Comparison of ENCODE assay signal across 31 cellular contexts in the genomic region with DNA sequence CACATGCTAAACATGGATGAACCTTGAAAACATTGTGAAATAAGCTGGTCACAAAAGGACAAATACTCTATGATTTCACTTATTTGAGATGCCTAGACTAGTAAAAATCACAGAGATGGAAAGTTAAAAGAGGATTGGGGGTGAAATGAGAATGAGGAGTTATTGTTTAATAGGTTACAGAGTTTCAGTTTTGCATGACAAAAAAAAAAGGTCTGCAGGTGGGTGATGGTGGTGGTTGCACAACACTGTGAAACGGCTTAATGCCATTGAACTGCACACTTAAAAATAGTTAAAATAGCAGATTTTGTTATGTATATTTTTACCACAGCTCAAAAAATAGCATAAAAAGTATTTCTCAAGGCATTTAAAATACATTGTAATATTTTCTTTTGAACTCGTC.
"Had no signal": no experiment of that assay in that cellular context is flagged by ENCODE, and none has a peak within 500 bp of the region (broad histone marks: within the 10 kb centered on the region; RNA-seq: fewer than 3 reads in every experiment).

No MANE protein-coding gene starts in this region.

- H3K4me1 ChIP-seq: adrenal gland, body of pancreas, esophagus muscularis mucosa, foreskin keratinocyte, gastrocnemius medialis, heart left ventricle had no signal

- H3K36me3 ChIP-seq: adrenal gland, esophagus muscularis mucosa, gastrocnemius medialis, heart left ventricle, WERI-Rb-1 had no signal

- H3K27me3 ChIP-seq: adrenal gland, body of pancreas, esophagus muscularis mucosa, gastrocnemius medialis had no signal

- H3K4me3 ChIP-seq: adrenal gland, body of pancreas, esophagus muscularis mucosa, gastrocnemius medialis, heart left ventricle had no signal

- DNase-seq: activated B cell treated with CpG ODN at 0.5 μM for 24 hours; activated CD4-positive, alpha-beta T cell treated with anti-CD3 and anti-CD28 coated beads for 48 hours; activated CD4-positive, alpha-beta T cell treated with anti-CD3 and anti-CD28 coated beads, Interleukin-2, amount 50 U/mL, for 1 hour; activated CD4-positive, alpha-beta T cell treated with anti-CD3 and anti-CD28 coated beads, Interleukin-2, amount 50 U/mL, for 48 hours; activated CD8-positive, alpha-beta memory T cell treated with anti-CD3 and anti-CD28 coated beads, Interleukin-2, amount 10 ng/mL, durations not matched to agents 7 days and 5 days; activated CD8-positive, alpha-beta memory T cell treated with anti-CD3 and anti-CD28 coated beads, Interleukin-2, amount 50 U/mL, for 4 hours; activated CD8-positive, alpha-beta T cell treated with anti-CD3 and anti-CD28 coated beads, Interleukin-2, amount 10 ng/mL, durations not matched to agents 7 days and 5 days; activated effector memory CD4-positive, alpha-beta T cell treated with anti-CD3 and anti-CD28 coated beads, Interleukin-2, amount 50 U/mL, for 16 hours; activated naive CD4-positive, alpha-beta T cell treated with anti-CD3 and anti-CD28 coated beads for 36 hours; activated naive CD8-positive, alpha-beta T cell treated with anti-CD3 and anti-CD28 coated beads for 36 hours; activated naive CD8-positive, alpha-beta T cell treated with anti-CD3 and anti-CD28 coated beads, Interleukin-2, amount 50 U/mL, for 24 hours; activated T-cell treated with anti-CD3 and anti-CD28 coated beads, Interleukin-2, amount 50 U/mL, for 1 hour; activated T-cell treated with anti-CD3 and anti-CD28 coated beads, Interleukin-2, amount 50 U/mL, for 48 hours; adrenal gland; amygdala; aorta; body of pancreas; caudate nucleus; cortex of kidney; dermis blood vessel endothelial cell; effector CD4-positive, alpha-beta T cell; effector memory CD8-positive, alpha-beta T cell; erythroblast; foreskin keratinocyte; gastrocnemius medialis; glutamatergic neuron; heart left ventricle; T-helper 9 cell; WERI-Rb-1 had no signal

- H3K27ac ChIP-seq: adrenal gland, body of pancreas, esophagus muscularis mucosa, foreskin keratinocyte, gastrocnemius medialis, heart left ventricle, WERI-Rb-1 had no signal

- ATAC-seq: activated CD4-positive, CD25-positive, alpha-beta regulatory T cell treated with anti-CD3 and anti-CD28 coated beads, Interleukin-2, amount 50 U/mL, for 24 hours; activated CD8-positive, alpha-beta memory T cell treated with anti-CD3 and anti-CD28 coated beads, Interleukin-2, amount 10 ng/mL, durations not matched to agents 7 days and 5 days; activated CD8-positive, alpha-beta T cell treated with anti-CD3 and anti-CD28 coated beads, Interleukin-2, amount 10 ng/mL, durations not matched to agents 7 days and 5 days; activated naive CD8-positive, alpha-beta T cell treated with anti-CD3 and anti-CD28 coated beads, Interleukin-2, amount 50 U/mL, for 24 hours; body of pancreas; effector memory CD8-positive, alpha-beta T cell; foreskin keratinocyte; gastrocnemius medialis; heart left ventricle had no signal
